ENCODE assay signal across 37 cellular contexts in genomic region chr7:16822029-16822428, GRCh38. TPM values are rescaled to one million over a fixed set of nuclear protein-coding genes. Genes with fewer than 3 reads are reported as not detected.
"Had no signal": no experiment of that assay in that cellular context is flagged by ENCODE, and none has a peak within 500 bp of the region (broad histone marks: within the 10 kb centered on the region; RNA-seq: fewer than 3 reads in every experiment).

No MANE protein-coding gene starts in this region.

- H3K27me3 Mint-ChIP-seq: type B pancreatic cell had no signal

- H3K27ac ChIP-seq: coronary artery, dorsolateral prefrontal cortex, heart left ventricle, left ventricle myocardium inferior, skin epidermis, thoracic aorta, vagina had no signal

- DNase-seq: activated CD4-positive, alpha-beta memory T cell treated with anti-CD3 and anti-CD28 coated beads, Interleukin-2, amount 10 ng/mL, durations not matched to agents 7 days and 5 days; activated CD4-positive, alpha-beta T cell treated with anti-CD3 and anti-CD28 coated beads for 1 hour; activated CD4-positive, alpha-beta T cell treated with anti-CD3 and anti-CD28 coated beads, Interleukin-2, amount 10 ng/mL, durations not matched to agents 7 days and 5 days; activated CD8-positive, alpha-beta memory T cell treated with anti-CD3 and anti-CD28 coated beads, Interleukin-2, amount 50 U/mL, for 48 hours; activated naive CD8-positive, alpha-beta T cell treated with anti-CD3 and anti-CD28 coated beads, Interleukin-2, amount 50 U/mL, for 24 hours; activated T-cell treated with anti-CD3 and anti-CD28 coated beads, Interleukin-2, amount 50 U/mL, for 4 hours; amygdala; dorsolateral prefrontal cortex; foreskin fibroblast; heart left ventricle; kidney glomerular epithelial cell; left ventricle myocardium inferior; mesendoderm; stimulated activated CD4-positive, alpha-beta T cell treated with anti-CD3 and anti-CD28 coated beads, Interleukin-4, amount 100 ng/mL, for 24 hours; T-helper 17 cell; T1000 had no signal

- H3K4me1 ChIP-seq: left ventricle myocardium inferior, vagina had no signal

- FAIRE-seq: bronchial epithelial cell had no signal

- H3K36me3 Mint-ChIP-seq: activated naive CD4-positive, alpha-beta T cell treated with anti-CD3 and anti-CD28 coated beads, Interleukin-2, amount 50 U/mL, for 24 hours; stimulated activated effector memory CD8-positive, alpha-beta T cell treated with anti-CD3 and anti-CD28 coated beads, Interleukin-12 subunit alpha, Interleukin-12 subunit beta, amount 100 ng/mL, for 72 hours; type B pancreatic cell had no signal

- ATAC-seq: activated naive CD8-positive, alpha-beta T cell treated with anti-CD3 and anti-CD28 coated beads, Interleukin-2, amount 50 U/mL, for 24 hours; activated T-cell treated with anti-CD3 and anti-CD28 coated beads, Interleukin-2, amount 50 U/mL, for 4 hours; esophagus mucosa; heart left ventricle; sciatic nerve; stimulated activated effector memory CD8-positive, alpha-beta T cell treated with anti-CD3 and anti-CD28 coated beads, Interleukin-12 subunit alpha, Interleukin-12 subunit beta, amount 100 ng/mL, for 72 hours; T-helper 17 cell; WTC11 had no signal

- H3K4me1 Mint-ChIP-seq: activated CD4-positive, alpha-beta memory T cell treated with anti-CD3 and anti-CD28 coated beads, Interleukin-2, amount 10 ng/mL, durations not matched to agents 7 days and 5 days; activated CD4-positive, alpha-beta T cell treated with anti-CD3 and anti-CD28 coated beads, Interleukin-2, amount 10 ng/mL, durations not matched to agents 7 days and 5 days; activated naive CD4-positive, alpha-beta T cell treated with anti-CD3 and anti-CD28 coated beads, Interleukin-2, amount 50 U/mL, for 24 hours; central memory CD8-positive, alpha-beta T cell; stimulated activated effector memory CD8-positive, alpha-beta T cell treated with anti-CD3 and anti-CD28 coated beads, Interleukin-12 subunit alpha, Interleukin-12 subunit beta, amount 100 ng/mL, for 72 hours; T-helper 17 cell; WTC11 had no signal

- H3K27ac Mint-ChIP-seq: activated CD4-positive, alpha-beta memory T cell treated with anti-CD3 and anti-CD28 coated beads, Interleukin-2, amount 10 ng/mL, durations not matched to agents 7 days and 5 days; activated CD4-positive, alpha-beta T cell treated with anti-CD3 and anti-CD28 coated beads, Interleukin-2, amount 10 ng/mL, durations not matched to agents 7 days and 5 days; activated naive CD4-positive, alpha-beta T cell treated with anti-CD3 and anti-CD28 coated beads, Interleukin-2, amount 50 U/mL, for 24 hours; activated naive CD8-positive, alpha-beta T cell treated with anti-CD3 and anti-CD28 coated beads, Interleukin-2, amount 50 U/mL, for 24 hours; activated T-helper 2 cell treated with anti-CD3 and anti-CD28 coated beads, Interferon-gamma antibody, Interleukin-2, Interleukin-4, amounts not matched to agents 10 μg/mL and 5 μg/mL and 100 μg/mL, durations not matched to agents 14 hours and 24 hours and 36 hours; nephron; stimulated activated effector memory CD8-positive, alpha-beta T cell treated with anti-CD3 and anti-CD28 coated beads, Interleukin-12 subunit alpha, Interleukin-12 subunit beta, amount 100 ng/mL, for 72 hours; stimulated activated naive CD8-positive, alpha-beta T cell treated with anti-CD3 and anti-CD28 coated beads, Interleukin-15, Interleukin-2, amounts not matched to agents 100 ng/mL and 50 ng/mL, for 24 hours; T-helper 17 cell; WTC11 had no signal

- H3K4me3 Mint-ChIP-seq: activated CD4-positive, alpha-beta memory T cell treated with anti-CD3 and anti-CD28 coated beads, Interleukin-2, amount 10 ng/mL, durations not matched to agents 7 days and 5 days; activated CD4-positive, alpha-beta T cell treated with anti-CD3 and anti-CD28 coated beads, Interleukin-2, amount 10 ng/mL, durations not matched to agents 7 days and 5 days; activated naive CD4-positive, alpha-beta T cell treated with anti-CD3 and anti-CD28 coated beads, Interleukin-2, amount 50 U/mL, for 24 hours; activated naive CD8-positive, alpha-beta T cell treated with anti-CD3 and anti-CD28 coated beads, Interleukin-2, amount 50 U/mL, for 24 hours; activated T-cell treated with anti-CD3 and anti-CD28 coated beads, Interleukin-2, amount 50 U/mL, for 4 hours; central memory CD8-positive, alpha-beta T cell; nephron; stimulated activated effector memory CD8-positive, alpha-beta T cell treated with anti-CD3 and anti-CD28 coated beads, Interleukin-12 subunit alpha, Interleukin-12 subunit beta, amount 100 ng/mL, for 72 hours; stimulated activated naive CD8-positive, alpha-beta T cell treated with anti-CD3 and anti-CD28 coated beads, Interleukin-15, Interleukin-2, amounts not matched to agents 100 ng/mL and 50 ng/mL, for 24 hours; T-helper 17 cell; type B pancreatic cell; WTC11 had no signal

- H3K9me3 Mint-ChIP-seq: activated CD4-positive, alpha-beta memory T cell treated with anti-CD3 and anti-CD28 coated beads, Interleukin-2, amount 10 ng/mL, durations not matched to agents 7 days and 5 days; activated CD4-positive, alpha-beta T cell treated with anti-CD3 and anti-CD28 coated beads, Interleukin-2, amount 10 ng/mL, durations not matched to agents 7 days and 5 days; activated naive CD4-positive, alpha-beta T cell treated with anti-CD3 and anti-CD28 coated beads, Interleukin-2, amount 50 U/mL, for 24 hours; activated T-cell treated with anti-CD3 and anti-CD28 coated beads, Interleukin-2, amount 50 U/mL, for 4 hours; activated T-helper 2 cell treated with anti-CD3 and anti-CD28 coated beads, Interferon-gamma antibody, Interleukin-2, Interleukin-4, amounts not matched to agents 10 μg/mL and 5 μg/mL and 100 μg/mL, durations not matched to agents 14 hours and 24 hours and 36 hours; central memory CD8-positive, alpha-beta T cell had no signal

- H3K9me3 ChIP-seq: heart left ventricle, left ventricle myocardium inferior, thoracic aorta, vagina had no signal

- H3K36me3 ChIP-seq: heart left ventricle, left ventricle myocardium inferior, thoracic aorta, vagina had no signal

- H3K27me3 ChIP-seq: vagina had no signal

- H3K4me3 ChIP-seq: coronary artery, dorsolateral prefrontal cortex, heart left ventricle, left ventricle myocardium inferior, lung, skin epidermis, thoracic aorta, vagina had no signal

RNA-seq across cellular contexts. Expression of gene AGR2, which starts 17.2 kb away (rescaled TPM):
- total RNA-seq: activated CD4-positive, alpha-beta memory T cell treated with anti-CD3 and anti-CD28 coated beads, Interleukin-2, amount 10 ng/mL, durations not matched to agents 7 days and 5 days; activated CD4-positive, alpha-beta T cell treated with anti-CD3 and anti-CD28 coated beads, Interleukin-2, amount 10 ng/mL, durations not matched to agents 7 days and 5 days; activated T-helper 2 cell treated with anti-CD3 and anti-CD28 coated beads, Interferon-gamma antibody, Interleukin-2, Interleukin-4, amounts not matched to agents 10 μg/mL and 5 μg/mL and 100 μg/mL, durations not matched to agents 14 hours and 24 hours and 36 hours; heart left ventricle; left ventricle myocardium inferior; mononuclear cell; osteoblast; posterior vena cava; subcutaneous adipose tissue; T-helper 17 cell; vagina had no signal

RNA-seq across cellular contexts. Expression of gene AGR3, which starts 59.8 kb away (rescaled TPM):
- total RNA-seq: activated CD4-positive, alpha-beta memory T cell treated with anti-CD3 and anti-CD28 coated beads, Interleukin-2, amount 10 ng/mL, durations not matched to agents 7 days and 5 days; activated CD4-positive, alpha-beta T cell treated with anti-CD3 and anti-CD28 coated beads, Interleukin-2, amount 10 ng/mL, durations not matched to agents 7 days and 5 days; activated T-cell treated with anti-CD3 and anti-CD28 coated beads, Interleukin-2, amount 50 U/mL, for 4 hours; activated T-helper 2 cell treated with anti-CD3 and anti-CD28 coated beads, Interferon-gamma antibody, Interleukin-2, Interleukin-4, amounts not matched to agents 10 μg/mL and 5 μg/mL and 100 μg/mL, durations not matched to agents 14 hours and 24 hours and 36 hours; bronchial epithelial cell; dorsolateral prefrontal cortex; esophagus mucosa; heart left ventricle; left ventricle myocardium inferior; mononuclear cell; osteoblast; posterior vena cava; renal cortical epithelial cell; sciatic nerve; subcutaneous adipose tissue; T-helper 17 cell; vagina; WTC11 had no signal
- polyA plus RNA-seq: heart left ventricle had no signal
